Comparison of ENCODE assay signal across 9 cellular contexts in the genomic region with DNA sequence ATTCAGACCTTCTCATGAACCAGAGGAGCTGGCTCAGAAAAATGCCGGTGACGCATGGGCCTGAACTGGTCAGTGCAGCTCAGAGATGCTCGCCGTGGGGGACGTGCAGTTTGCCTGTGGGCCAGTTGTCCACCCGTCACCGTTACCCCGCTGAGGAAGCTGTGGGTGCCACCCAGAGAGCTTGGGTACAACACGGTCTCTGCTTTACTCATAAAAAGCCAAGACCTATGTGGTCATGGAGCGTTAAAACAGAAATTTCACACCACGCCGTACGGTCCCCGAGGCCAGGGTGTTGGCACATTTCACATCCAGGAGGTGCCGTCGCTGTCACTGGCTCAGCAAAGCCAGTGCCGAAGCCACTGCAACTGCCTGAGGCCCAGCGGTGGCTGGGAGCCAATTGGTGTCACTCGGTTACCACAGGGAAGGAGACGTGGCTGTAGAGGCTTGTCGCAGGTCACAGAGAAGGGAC.
DNase-seq lines count a peak whose midpoint lies in the region; ATAC-seq, FAIRE-seq and TF ChIP-seq lines count a peak whose summit lies in the region.
"Had no signal": no experiment of that assay in that cellular context is flagged by ENCODE, and none has a peak within 500 bp of the region (broad histone marks: within the 10 kb centered on the region; RNA-seq: fewer than 3 reads in every experiment).

No MANE protein-coding gene starts in this region.

- H2BK12ac ChIP-seq in neuronal stem cell (ENCODE audit: low read length): no peak overlapping the region

- no peak overlapping the region for H4K8ac ChIP-seq in neuronal stem cell (ENCODE audit: low read depth, low read length)

- no peak for TF ChIP-seq CTCF in GM12878 (IDR thresholded peaks at IDR 0.05 in 2 of 3, conservative IDR thresholded peaks at IDR 0.05 in 1 of 3; ENCODE audit: control insufficient read depth in 2 of 3, extremely low read depth in 1 of 3, insufficient read depth in 1 of 3, low read depth in 3 of 3, low read length in 3 of 3)

- no peaks in the 10 kb centered on the region for H3K79me2 ChIP-seq in GM12878 (ENCODE audit: control insufficient read depth, insufficient read depth, low read length)

- no TSS peak for BruUV-seq in GM12878 (replicated peaks; lab: Mats Ljungman, UMichigan)

- in situ Hi-C loops in GM12878 (cut with MboI): no loop called here

- H3K9ac ChIP-seq in GM12878 (ENCODE audit: control insufficient read depth, insufficient read depth, low read length): no peak overlapping the region
- peak overlapping the region; percentile 12 for H3K9ac ChIP-seq in neuronal stem cell (ENCODE audit: low read depth, low read length, poor library complexity)

- H3K27ac ChIP-seq in SJCRH30: no peak overlapping the region
- H3K27ac ChIP-seq in GM12878 (ENCODE audit: control insufficient read depth, insufficient read depth): no peak overlapping the region
- H3K27ac ChIP-seq in neuronal stem cell (replicated peaks; ENCODE audit: low read length): no peak overlapping the region
- H3K27ac ChIP-seq in aorta (ENCODE audit: low read depth in 1 of 2, low read length in 2 of 2): no peak overlapping the region

- POLR2A ChIA-PET in GM12878 (lab: Charles Lee): interaction anchor here (0.6 kb wide), 1 partner anchor 205 kb away, joined by 3 read pairs; no protein-coding TSS in a partner anchor

- no peak for TF ChIP-seq EP300 in GM12878 (IDR thresholded peaks at IDR 0.05; ENCODE audit: borderline replicate concordance in 1 of 2, control insufficient read depth in 1 of 2, low read depth in 2 of 2, low read length in 2 of 2)

- H4K91ac ChIP-seq in neuronal stem cell (ENCODE audit: low read depth, low read length, poor library complexity): no peak overlapping the region

- H2BK5ac ChIP-seq in neuronal stem cell (ENCODE audit: low read length): peak overlapping the region; percentile 53

- WGBS in GM12878 (ENCODE audit: insufficient coverage, insufficient replicate concordance, low lambda C conversion rate, missing lambda C conversion rate): 14% methylated on average over 21 of the region's 21 CpGs
- WGBS in neuronal stem cell (ENCODE audit: extremely low coverage in 2 of 2, insufficient read length in 2 of 2, insufficient replicate concordance in 1 of 2), 2 donors: no CpG with 5 or more reads among the region's 21 CpGs
- 34 to 41% methylated on average over 21 of the region's 21 CpGs for WGBS in aorta, 2 donors

- no peak for FAIRE-seq in GM12878 (lab: Jason Lieb, UNC)
- FAIRE-seq: endothelial cell of umbilical vein had no signal

- H3K23ac ChIP-seq in neuronal stem cell (ENCODE audit: low read depth, low read length, poor library complexity): no peak overlapping the region

- no peaks in the 10 kb centered on the region for H4K20me1 ChIP-seq in GM12878 (ENCODE audit: control insufficient read depth, insufficient read depth)

- H3K79me1 ChIP-seq in neuronal stem cell (ENCODE audit: low read depth, low read length): peaks cover 2% of the 10 kb centered on the region

- H2BK15ac ChIP-seq in neuronal stem cell (ENCODE audit: low read length): no peak overlapping the region

- TF ChIP-seq RAD21 in GM12878 (IDR thresholded peaks at IDR 0.05; ENCODE audit: insufficient read depth, low read depth, low read length): no peak

- intact Hi-C loops in GM12878 (cut with micrococcal nuclease; ENCODE audit: unreplicated experiment) (no loop called here), aorta (cut with DNase I) (no loop called here)

- peak overlapping the region; percentile 9 for H3K14ac ChIP-seq in neuronal stem cell (ENCODE audit: low read length)

- TF ChIP-seq POLR2A in GM12878 (IDR thresholded peaks at IDR 0.05; ENCODE audit: low read depth, low read length): no peak

- H2AFZ ChIP-seq in GM12878 (ENCODE audit: control insufficient read depth, low read depth, low read length): no peak overlapping the region
- no peak overlapping the region for H2AFZ ChIP-seq in neuronal stem cell (ENCODE audit: low read length)

- SMC1A ChIA-PET in GM12878 (lab: Charles Lee; ENCODE audit: uncharacterized antibody, unreplicated experiment): interaction anchor here (0.9 kb wide), 1 partner anchor 337 kb away, joined by 3 read pairs; no protein-coding TSS in a partner anchor

- CTCF ChIA-PET in GM12878 (lab: Yijun Ruan, JAX): interaction anchor here (1.3 to 2.6 kb wide), 4 partner anchors 286 to 422 kb away, joined by 3 to 12 read pairs (median 6); no protein-coding TSS in a partner anchor

- no peak overlapping the region for H3K4me2 ChIP-seq in GM12878 (ENCODE audit: control insufficient read depth, insufficient read depth)
- no peak overlapping the region for H3K4me2 ChIP-seq in neuronal stem cell (ENCODE audit: insufficient read depth, low read length, poor library complexity, severe bottlenecking)

- RAD21 ChIA-PET in GM12878 (lab: Charles Lee; ENCODE audit: unreplicated experiment): interaction anchor here (1.2 kb wide), 1 partner anchor 336 kb away, joined by 3 read pairs; no protein-coding TSS in a partner anchor

- H3K4me3 ChIP-seq in SJCRH30: no peak overlapping the region
- no peak overlapping the region for H3K4me3 ChIP-seq in GM12878
- peak overlapping the region in 1 of 2 donors; percentile 58 for H3K4me3 ChIP-seq in neuronal stem cell (ENCODE audit: low read length in 2 of 2)
- no peak overlapping the region for H3K4me3 ChIP-seq in aorta (ENCODE audit: low read length in 2 of 2)

- H2AK5ac ChIP-seq in neuronal stem cell (ENCODE audit: low read depth, low read length): peak overlapping the region; percentile 28

- H3K27me3 ChIP-seq in SJCRH30 (no peaks in the 10 kb centered on the region; the same call in 1 of the 2 replicates), GM12878 (replicated peaks in 1 of 2; ENCODE audit: control insufficient read depth in 2 of 2, insufficient read depth in 2 of 2, low read length in 1 of 2) (no peaks in the 10 kb centered on the region; a peak in 1 of 4 replicates), neuronal stem cell (ENCODE audit: control insufficient read depth in 3 of 3, insufficient read depth in 3 of 3, low read depth in 1 of 3, low read length in 3 of 3) (peaks cover 0 to 2% (median 0%) of the 10 kb centered on the region in 3 experiments), aorta (ENCODE audit: control insufficient read depth in 1 of 2, insufficient read depth in 2 of 2, low read length in 1 of 2) (no peaks in the 10 kb centered on the region)

- ATAC-seq in GM12878 (peak; percentile 54), aorta (ENCODE audit: low FRiP score) (no peak), HG03571 (IDR thresholded peaks at IDR 0.05; ENCODE audit: unreplicated experiment) (no peak), HG03354 (IDR thresholded peaks at IDR 0.05; ENCODE audit: poor library complexity, severe bottlenecking, unreplicated experiment) (no peak)

- H3K36me3 ChIP-seq in SJCRH30 (no peaks in the 10 kb centered on the region), GM12878 (ENCODE audit: control insufficient read depth in 2 of 2, insufficient read depth in 2 of 2, low read length in 1 of 2) (no peaks in the 10 kb centered on the region), neuronal stem cell (replicated peaks in 1 of 2; ENCODE audit: control insufficient read depth in 2 of 2, insufficient read depth in 2 of 2, low read length in 2 of 2) (no peaks in the 10 kb centered on the region), aorta (ENCODE audit: control insufficient read depth in 1 of 2, insufficient read depth in 2 of 2, low read length in 1 of 2) (no peaks in the 10 kb centered on the region)

- DNase-seq in GM04504 (ENCODE audit: low read depth) (peak; percentile 68), SJCRH30 (peak; percentile 48 to 58), GM12878 (ENCODE audit: low read depth, low spot score) (no peak), neuronal stem cell (ENCODE audit: low spot score) (no peak), aorta (peak; percentile 92), DMS153 (lab: John Stamatoyannopoulos, UW) (no peak)

- H3K4me1 ChIP-seq in SJCRH30: peaks cover 19% of the 10 kb centered on the region; the same call in 1 of the 2 replicates
- peaks cover 22% of the 10 kb centered on the region for H3K4me1 ChIP-seq in GM12878 (ENCODE audit: control insufficient read depth, insufficient read depth, low read length)
- no peaks in the 10 kb centered on the region for H3K4me1 ChIP-seq in neuronal stem cell (ENCODE audit: control insufficient read depth in 2 of 2, insufficient read depth in 1 of 2, low read depth in 1 of 2, low read length in 2 of 2)
- no peaks in the 10 kb centered on the region for H3K4me1 ChIP-seq in aorta (ENCODE audit: control insufficient read depth in 1 of 2, insufficient read depth in 2 of 2, low read length in 2 of 2)

- H3K4ac ChIP-seq in neuronal stem cell (ENCODE audit: low read length): no peak overlapping the region

- peaks cover 9% of the 10 kb centered on the region; the same call in 1 of the 2 replicates for H3K9me3 ChIP-seq in SJCRH30 (replicated peaks)
- H3K9me3 ChIP-seq in GM12878 (replicated peaks; ENCODE audit: control insufficient read depth, insufficient read depth, low read length): no peaks in the 10 kb centered on the region
- peaks cover 12 to 43% of the 10 kb centered on the region in 2 donors for H3K9me3 ChIP-seq in neuronal stem cell (replicated peaks in 1 of 2; ENCODE audit: control insufficient read depth in 2 of 2, insufficient read depth in 1 of 2, low read depth in 1 of 2, low read length in 2 of 2)
- H3K9me3 ChIP-seq in aorta (ENCODE audit: control insufficient read depth, low read length): no peaks in the 10 kb centered on the region

- H2BK120ac ChIP-seq in neuronal stem cell (ENCODE audit: low read depth, low read length): no peak overlapping the region

- H3K18ac ChIP-seq in neuronal stem cell (ENCODE audit: low read length): peak overlapping the region; percentile 52

TF ChIP-seq in GM12878, 131 proteins besides CTCF, POLR2A, EP300 and RAD21:
- TF ChIP-seq RUNX3 (IDR thresholded peaks at IDR 0.05; ENCODE audit: low read length) (peak; percentile 34; the same call in 1 of the 2 replicates), GATAD2B (conservative IDR thresholded peaks at IDR 0.05; ENCODE audit: low read depth) (0 out of 2 replicates have a peak, but pooled peaks have one; percentile 8), JUND (IDR thresholded peaks at IDR 0.05; ENCODE audit: low read depth, low read length) (no peak)
TF ChIP-seq in GM12878: peak in this region for 2.

Comparison
In these comparisons a context has a peak if more than half of its experiments do, and no peak if none do; other contexts are left out.
1. DNase-seq: peak in GM04504 (single experiment), SJCRH30 (2 of 2) and aorta (2 of 2); none in GM12878 (single experiment), neuronal stem cell (single experiment) and DMS153 (single experiment).